13 cellular contexts compared by ENCODE assay signal in the genomic region with DNA sequence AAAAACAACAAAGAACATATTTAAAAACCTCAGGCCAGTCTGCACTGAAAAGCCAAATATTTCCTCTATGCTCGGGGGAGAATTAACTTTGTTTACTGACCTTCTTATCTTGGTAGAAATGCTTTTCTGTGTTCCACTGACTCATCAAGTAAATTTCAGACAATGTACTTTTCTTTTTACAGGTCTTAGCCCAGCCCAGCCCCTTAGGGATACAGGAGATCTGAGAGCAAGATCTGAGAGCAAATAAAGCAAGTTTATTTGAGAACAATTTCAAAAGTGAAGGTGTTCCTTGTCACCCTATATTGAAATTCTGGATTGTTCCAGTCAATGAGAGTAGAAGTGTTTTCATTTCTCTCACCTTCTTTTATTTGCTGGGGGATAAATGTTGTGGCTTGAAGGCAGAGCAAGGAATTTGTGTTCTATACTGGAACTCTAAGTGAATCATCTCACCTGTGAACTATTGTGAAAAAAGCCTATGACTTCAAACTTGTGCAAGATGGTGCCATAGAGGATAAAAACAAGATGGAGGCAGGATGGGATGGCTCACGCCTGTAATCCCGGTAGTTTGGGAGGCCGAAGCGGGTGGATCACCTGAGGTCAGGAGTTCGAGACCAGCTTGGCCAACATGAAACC. TPM values are rescaled to one million over a fixed set of nuclear protein-coding genes. Genes with fewer than 3 reads are reported as not detected.
DNase-seq lines count a peak whose midpoint lies in the region; ATAC-seq, FAIRE-seq and TF ChIP-seq lines count a peak whose summit lies in the region.
"Had no signal": no experiment of that assay in that cellular context is flagged by ENCODE, and none has a peak within 500 bp of the region (broad histone marks: within the 10 kb centered on the region; RNA-seq: fewer than 3 reads in every experiment).

No MANE protein-coding gene starts in this region.

- H2AFZ ChIP-seq in HCT116 (ENCODE audit: low read depth, low read length, poor library complexity, severe bottlenecking) (no peak overlapping the region), astrocyte (ENCODE audit: low read depth, low read length) (no peak overlapping the region), keratinocyte (ENCODE audit: control insufficient read depth, low read length) (peak overlapping the region; percentile 44)

- H3K36me3 ChIP-seq in HCT116 (ENCODE audit: control insufficient read depth in 1 of 2, insufficient read depth in 2 of 2, low read length in 2 of 2): no peaks in the 10 kb centered on the region
- no peaks in the 10 kb centered on the region for H3K36me3 ChIP-seq in astrocyte (ENCODE audit: insufficient read depth, low read length)
- no peaks in the 10 kb centered on the region for H3K36me3 ChIP-seq in keratinocyte (ENCODE audit: control insufficient read depth in 2 of 2, extremely low read depth in 1 of 2, insufficient read depth in 2 of 2, low read length in 2 of 2)
- H3K36me3 ChIP-seq in thyroid gland: no peaks in the 10 kb centered on the region
- H3K36me3 ChIP-seq: Peyer's patch, tibial nerve had no signal

- WGBS in thyroid gland, 2 donors: 88 to 94% methylated on average over 6 of the region's 6 CpGs

- no peaks in the 10 kb centered on the region for H3K9me2 ChIP-seq in HCT116 (ENCODE audit: insufficient read depth)

- H3K79me2 ChIP-seq in HCT116 (ENCODE audit: insufficient read depth, low read length) (no peaks in the 10 kb centered on the region; the same call in 1 of the 2 replicates), astrocyte (ENCODE audit: insufficient read depth, low read length) (no peaks in the 10 kb centered on the region), keratinocyte (ENCODE audit: control insufficient read depth, insufficient read depth, low read length) (no peaks in the 10 kb centered on the region)

- ATAC-seq in HCT116 (peak; percentile 13; the same call in 1 of the 2 replicates), HG03439 (IDR thresholded peaks at IDR 0.05; ENCODE audit: unreplicated experiment) (no peak), GM18907 (IDR thresholded peaks at IDR 0.05; ENCODE audit: unreplicated experiment) (no peak), GM18502 (IDR thresholded peaks at IDR 0.05; ENCODE audit: poor library complexity, unreplicated experiment) (no peak)

- intact Hi-C loops in HCT116 (cut with micrococcal nuclease): no loop called here
- intact Hi-C loops in thyroid gland (cut with DNase I): loop anchor here (10.0 kb wide), 1 partner anchor 99 kb away; the partner anchor contains the start of gene APOLD1

- H3K27ac Mint-ChIP-seq in astrocyte (ENCODE audit: unreplicated experiment): peak overlapping the region; percentile 66

- DNase-seq in HCT116 (ENCODE audit: low read depth, low spot score) (no peak), astrocyte (ENCODE audit: low read depth) (peak; percentile 85), keratinocyte (ENCODE audit: low read depth, low spot score) (no peak), thyroid gland (no peak), DMS114 treated with DMSO at 0.1 percent for 48 hours (lab: John Stamatoyannopoulos, UW; ENCODE audit: unreplicated experiment) (no peak)
- DNase-seq: central memory CD4-positive, alpha-beta T cell; NCI-H2107; Peyer's patch had no signal

- peaks cover 21% of the 10 kb centered on the region for H3K4me1 Mint-ChIP-seq in astrocyte (ENCODE audit: low read depth, unreplicated experiment)

- POLR2A ChIA-PET in HCT116 (lab: Charles Lee): interaction anchor here (0.7 to 2.0 kb wide), 5 partner anchors 8 to 365 kb away, joined by 3 to 15 read pairs (median 4); partner anchors contain the start of gene GPRC5A

- no peaks in the 10 kb centered on the region for H3K27me3 ChIP-seq in HCT116 (ENCODE audit: insufficient read depth, low read length)
- H3K27me3 ChIP-seq in astrocyte (ENCODE audit: insufficient read depth, low read length): no peaks in the 10 kb centered on the region
- H3K27me3 ChIP-seq in keratinocyte (ENCODE audit: control insufficient read depth, extremely low read depth, insufficient read depth, low read length): no peaks in the 10 kb centered on the region
- H3K27me3 ChIP-seq in thyroid gland: no peaks in the 10 kb centered on the region
- H3K27me3 ChIP-seq: Peyer's patch, tibial nerve had no signal

- H3K4me1 ChIP-seq in HCT116 (ENCODE audit: control insufficient read depth in 1 of 2, insufficient read depth in 2 of 2, low read length in 2 of 2): peaks cover 85 to 100% of the 10 kb centered on the region in 2 experiments
- H3K4me1 ChIP-seq in astrocyte (ENCODE audit: insufficient read depth, low read length): peaks cover 15% of the 10 kb centered on the region
- H3K4me1 ChIP-seq in keratinocyte (ENCODE audit: control insufficient read depth, extremely low read depth, insufficient read depth, low read length): peaks cover 39% of the 10 kb centered on the region
- H3K4me1 ChIP-seq in thyroid gland: peaks cover 5 to 16% of the 10 kb centered on the region in 2 donors
- H3K4me1 ChIP-seq: Peyer's patch had no signal

- H4K20me1 ChIP-seq in HCT116 (ENCODE audit: insufficient read depth) (no peaks in the 10 kb centered on the region), astrocyte (ENCODE audit: insufficient read depth, low read length) (no peaks in the 10 kb centered on the region), keratinocyte (ENCODE audit: control insufficient read depth, extremely low read depth, insufficient read depth, low read length) (no peaks in the 10 kb centered on the region)

- no peaks in the 10 kb centered on the region for H3K36me3 Mint-ChIP-seq in astrocyte (ENCODE audit: low read depth, unreplicated experiment)

- TF ChIP-seq CTCF in HCT116 (IDR thresholded peaks at IDR 0.05 in 2 of 3, conservative IDR thresholded peaks at IDR 0.05 in 1 of 3; ENCODE audit: borderline replicate concordance in 1 of 3, insufficient read depth in 1 of 3, low read depth in 2 of 3, low read length in 2 of 3) (no peak), astrocyte (IDR thresholded peaks at IDR 0.05; ENCODE audit: insufficient read depth, low read depth, low read length) (no peak), keratinocyte (optimal IDR thresholded peaks at IDR 0.05 in 1 of 3, IDR thresholded peaks at IDR 0.05 in 1 of 3, conservative IDR thresholded peaks at IDR 0.05 in 1 of 3; ENCODE audit: extremely low read depth in 1 of 3, insufficient read depth in 2 of 3, low read length in 3 of 3) (no peak), thyroid gland (IDR thresholded peaks at IDR 0.05) (no peak)

- dilution Hi-C loops in keratinocyte (cut with MboI; ENCODE audit: extremely low pct_ligation_motif_present, low sequenced_read_pairs): no loop called here

- H3K9ac ChIP-seq in HCT116 (ENCODE audit: low read length) (peak overlapping the region; percentile 70), astrocyte (ENCODE audit: low read length) (peak overlapping the region; percentile 2), keratinocyte (ENCODE audit: control insufficient read depth, extremely low read depth, insufficient read depth, low read length) (peak overlapping the region; percentile 45)

- peak overlapping the region; percentile 82 for H3K27ac ChIP-seq in HCT116 (ENCODE audit: low read depth, low read length)
- peak overlapping the region; percentile 14 for H3K27ac ChIP-seq in astrocyte (ENCODE audit: low read depth, low read length)
- peak overlapping the region; percentile 94 for H3K27ac ChIP-seq in keratinocyte (ENCODE audit: control insufficient read depth, insufficient read depth, low read length)
- peak overlapping the region in 2 of 3 donors; percentile 3 to 27 for H3K27ac ChIP-seq in thyroid gland
- H3K27ac ChIP-seq: Peyer's patch, tibial nerve had no signal

- peaks cover 7% of the 10 kb centered on the region for H3K27me3 Mint-ChIP-seq in astrocyte (ENCODE audit: low read depth, unreplicated experiment)

- no peak overlapping the region for H3K4me3 Mint-ChIP-seq in astrocyte (ENCODE audit: unreplicated experiment)

- H3K4me2 ChIP-seq in HCT116 (ENCODE audit: low read length): peak overlapping the region; percentile 90
- H3K4me2 ChIP-seq in astrocyte (ENCODE audit: low read length): peak overlapping the region; percentile 46
- H3K4me2 ChIP-seq in keratinocyte (ENCODE audit: control insufficient read depth, extremely low read depth, insufficient read depth, low read depth, low read length): peak overlapping the region; percentile 65

- RAD21 ChIA-PET in HCT116 (lab: Charles Lee; ENCODE audit: low non-redundant PET in 1 of 2, low total read pairs in 2 of 2, uncharacterized antibody in 2 of 2, unreplicated experiment in 2 of 2): no interaction called here

- CTCF ChIA-PET in HCT116 (lab: Charles Lee): no interaction called here

- FAIRE-seq in astrocyte (lab: Jason Lieb, UNC) (no peak), keratinocyte (lab: Jason Lieb, UNC) (peak; percentile 49)
- FAIRE-seq: D721Med had no signal

- H3K4me3 ChIP-seq in HCT116 (replicated peaks in 1 of 2; ENCODE audit: low read depth in 1 of 2, low read length in 2 of 2): peak overlapping the region in 1 of 2 experiments; percentile 52; a peak in 1 of 4 replicates
- H3K4me3 ChIP-seq in astrocyte (ENCODE audit: insufficient read depth, low read depth, low read length): no peak overlapping the region
- no peak overlapping the region for H3K4me3 ChIP-seq in keratinocyte (ENCODE audit: control insufficient read depth in 2 of 3, extremely low read depth in 1 of 3, insufficient read depth in 2 of 3, low read depth in 1 of 3, low read length in 3 of 3)
- H3K4me3 ChIP-seq in thyroid gland (replicated peaks in 1 of 3): no peak overlapping the region
- H3K4me3 ChIP-seq: Peyer's patch, tibial nerve had no signal

- H3K9me3 ChIP-seq in HCT116 (ENCODE audit: control insufficient read depth in 1 of 2, insufficient read depth in 1 of 2, low read depth in 1 of 2, low read length in 2 of 2): no peaks in the 10 kb centered on the region
- no peaks in the 10 kb centered on the region for H3K9me3 ChIP-seq in astrocyte (ENCODE audit: insufficient read depth, low read depth, low read length)
- H3K9me3 ChIP-seq in keratinocyte (ENCODE audit: control insufficient read depth, low read depth, low read length): no peaks in the 10 kb centered on the region
- H3K9me3 ChIP-seq in thyroid gland: no peaks in the 10 kb centered on the region
- H3K9me3 ChIP-seq: Peyer's patch, tibial nerve had no signal

- peaks cover 2% of the 10 kb centered on the region for H3K9me3 Mint-ChIP-seq in astrocyte (ENCODE audit: unreplicated experiment)

- TF ChIP-seq POLR2A in HCT116 (IDR thresholded peaks at IDR 0.05; ENCODE audit: borderline replicate concordance, extremely low read depth, insufficient read depth, insufficient read length) (no peak), thyroid gland (IDR thresholded peaks at IDR 0.05) (no peak)

- H3K9me1 ChIP-seq in keratinocyte (ENCODE audit: control insufficient read depth, extremely low read depth, insufficient read depth, low read length): no peaks in the 10 kb centered on the region

- BruUV-seq in HCT116 (replicated peaks; lab: Mats Ljungman, UMichigan): no TSS peak

- no peak for TF ChIP-seq RAD21 in HCT116 (IDR thresholded peaks at IDR 0.05; ENCODE audit: low read depth)

RNA-seq across cellular contexts. Expression of gene GPRC5A, which starts 7.9 kb away (rescaled TPM):
- total RNA-seq in HCT116 (2021; ENCODE audit: unreplicated experiment) (305 TPM), astrocyte (4.2 and 12.5 TPM in 2 replicates), thyroid gland (100 to 1,000 TPM; 107 to 207 (median 128) TPM)
- polyA plus RNA-seq in HCT116 (2012): 200 and 379 TPM in 2 replicates
- 25.5 to 73.6 TPM (median 28.8 TPM) in 3 replicates for polyA plus RNA-seq in keratinocyte
- polyA plus RNA-seq in keratinocyte (2011; ENCODE audit: low read depth): 7.3 TPM
- 14.9 and 26.4 TPM in 2 replicates for polyA plus RNA-seq in keratinocyte (2011; cell fraction: cytosol; rRNA removed)
- polyA plus RNA-seq in keratinocyte (2011; cell fraction: nucleus; rRNA removed): 98.1 and 149 TPM in 2 replicates
- polyA plus RNA-seq in keratinocyte (2012; ENCODE audit: low replicate concordance): 21.0 and 27.1 TPM in 2 replicates
- polyA minus RNA-seq in keratinocyte: 103 to 158 TPM (median 139 TPM) in 3 replicates
- 30.7 TPM for polyA minus RNA-seq in keratinocyte (2011; cell fraction: cytosol; rRNA and poly(A)+ RNA removed)
- polyA minus RNA-seq in keratinocyte (2011; cell fraction: nucleus; rRNA and poly(A)+ RNA removed): 106 and 122 TPM in 2 replicates

Comparison
In these comparisons a context has a peak if more than half of its experiments do, and no peak if none do; other contexts are left out.
1. H3K27ac ChIP-seq: peak in every context shown above with its lines; median percentile 94 in keratinocyte; 82 in HCT116; 15 in thyroid gland; 14 in astrocyte.
2. H3K9ac ChIP-seq: peak in every context shown above with its lines; median percentile 70 in HCT116; 45 in keratinocyte; 2 in astrocyte.